17 cellular contexts compared by ENCODE assay signal in genomic region chr9:3548636-3549035, GRCh38. TPM values are rescaled to one million over a fixed set of nuclear protein-coding genes. Genes with fewer than 3 reads are reported as not detected.
DNase-seq lines count a peak whose midpoint lies in the region; ATAC-seq and TF ChIP-seq lines count a peak whose summit lies in the region.
"Had no signal": no experiment of that assay in that cellular context is flagged by ENCODE, and none has a peak within 500 bp of the region (broad histone marks: within the 10 kb centered on the region; RNA-seq: fewer than 3 reads in every experiment).

No MANE protein-coding gene starts in this region.

- no peak overlapping the region for H3K27ac ChIP-seq in SK-N-SH (ENCODE audit: low read depth in 2 of 2, low read length in 1 of 2)
- H3K27ac ChIP-seq: 22Rv1; A549; BLaER1 treated with 17β-estradiol and CSF1 and Interleukin-3, amounts not matched to agents 10 nM and 100 nM; C4-2B had no signal

- peak; percentile 6 for DNase-seq in SK-N-SH
- DNase-seq in NCI-H526 treated with DMSO at 0.1 percent for 48 hours (lab: John Stamatoyannopoulos, UW), result peak; percentile 16
- peak; percentile 65 to 73 for DNase-seq in erythroblast (lab: John Stamatoyannopoulos, UW)
- no peak for DNase-seq in natural killer cell treated with Interleukin-12 subunit alpha and Interleukin-12 subunit beta and Interleukin-15 and Interleukin-18, amount 100 ng/mL, for 72 hours (ENCODE audit: low spot score)
- DNase-seq: AML-193; Caco-2; Calu3; CD4-positive, alpha-beta T cell; CD8-positive, alpha-beta T cell; DMS79 treated with DMSO at 0.1 percent for 48 hours; GF-D8 had no signal

- H3K4me1 ChIP-seq in SK-N-SH (ENCODE audit: control insufficient read depth in 1 of 2, insufficient read depth in 2 of 2, low read depth in 1 of 2, low read length in 1 of 2), result peaks cover 0 to 3% of the 10 kb centered on the region in 2 experiments; a peak in 2 of 4 replicates
- H3K4me1 ChIP-seq: A549; BLaER1 treated with 17β-estradiol and CSF1 and Interleukin-3, amounts not matched to agents 10 nM and 100 nM; Caco-2 had no signal

- no peak overlapping the region for H3K9ac ChIP-seq in SK-N-SH
- H3K9ac ChIP-seq: BLaER1 treated with 17β-estradiol and CSF1 and Interleukin-3, amounts not matched to agents 10 nM and 100 nM had no signal

- TF ChIP-seq EP300 in SK-N-SH (IDR thresholded peaks at IDR 0.05; ENCODE audit: borderline replicate concordance in 1 of 2, low read depth in 1 of 2, low read length in 1 of 2), result no peak

- TF ChIP-seq POLR2A in erythroblast (IDR thresholded peaks at IDR 0.05; ENCODE audit: low read length), result no peak

- H3K9me2 ChIP-seq in SK-N-SH, result no peaks in the 10 kb centered on the region

- no peak overlapping the region for H2AFZ ChIP-seq in SK-N-SH (ENCODE audit: low read depth)

- H3K27me3 ChIP-seq in SK-N-SH (ENCODE audit: insufficient read depth), result no peaks in the 10 kb centered on the region
- H3K27me3 ChIP-seq: BLaER1 treated with 17β-estradiol and CSF1 and Interleukin-3, amounts not matched to agents 10 nM and 100 nM had no signal

- no peak for ATAC-seq in SK-N-SH treated with all-trans-retinoic acid at 6 μM for 48 hours
- ATAC-seq in natural killer cell treated with Interleukin-12 subunit alpha and Interleukin-12 subunit beta and Interleukin-15 and Interleukin-18, amount 100 ng/mL, for 72 hours, result no peak
- ATAC-seq: A549; CD8-positive, alpha-beta T cell had no signal

- H3F3A ChIP-seq in SK-N-SH (replicated peaks; ENCODE audit: insufficient read depth), result no peaks in the 10 kb centered on the region

- no peak overlapping the region for H3K4me3 ChIP-seq in SK-N-SH (ENCODE audit: low read depth in 2 of 2, low read length in 1 of 2)
- H3K4me3 ChIP-seq: A549; BLaER1 treated with 17β-estradiol and CSF1 and Interleukin-3, amounts not matched to agents 10 nM and 100 nM had no signal

- H4K20me1 ChIP-seq in SK-N-SH (ENCODE audit: insufficient read depth), result no peaks in the 10 kb centered on the region
- H4K20me1 ChIP-seq: BLaER1 treated with 17β-estradiol and CSF1 and Interleukin-3, amounts not matched to agents 10 nM and 100 nM had no signal

- no peaks in the 10 kb centered on the region for H3K36me3 ChIP-seq in SK-N-SH (replicated peaks in 1 of 2; ENCODE audit: control insufficient read depth in 1 of 2, insufficient read depth in 2 of 2, low read length in 1 of 2)

- no peaks in the 10 kb centered on the region for H3K27me3 Mint-ChIP-seq in natural killer cell treated with Interleukin-12 subunit alpha and Interleukin-12 subunit beta and Interleukin-15 and Interleukin-18, amount 100 ng/mL, for 72 hours
- H3K27me3 Mint-ChIP-seq: B cell; CD4-positive, alpha-beta T cell had no signal

- H3K9me3 ChIP-seq in SK-N-SH, result no peaks in the 10 kb centered on the region
- H3K9me3 ChIP-seq: A549; BLaER1 treated with 17β-estradiol and CSF1 and Interleukin-3, amounts not matched to agents 10 nM and 100 nM; Caco-2 had no signal

- no peak overlapping the region for H3K4me2 ChIP-seq in SK-N-SH
- H3K4me2 ChIP-seq: A549; BLaER1 treated with 17β-estradiol and CSF1 and Interleukin-3, amounts not matched to agents 10 nM and 100 nM had no signal

- H3K9me3 Mint-ChIP-seq in natural killer cell treated with Interleukin-12 subunit alpha and Interleukin-12 subunit beta and Interleukin-15 and Interleukin-18, amount 100 ng/mL, for 72 hours, result no peaks in the 10 kb centered on the region
- H3K9me3 Mint-ChIP-seq: CD4-positive, alpha-beta T cell; CD8-positive, alpha-beta T cell had no signal

- no peak overlapping the region for H3K27ac Mint-ChIP-seq in natural killer cell treated with Interleukin-12 subunit alpha and Interleukin-12 subunit beta and Interleukin-15 and Interleukin-18, amount 100 ng/mL, for 72 hours
- H3K27ac Mint-ChIP-seq: B cell; CD4-positive, alpha-beta T cell; CD8-positive, alpha-beta T cell had no signal

- no peak for TF ChIP-seq RAD21 in SK-N-SH (IDR thresholded peaks at IDR 0.05; ENCODE audit: low read length)

- POLR2A ChIA-PET in SK-N-SH (lab: Yijun Ruan, JAX), result interaction anchor here (1.8 kb wide), 1 partner anchor 22 kb away, joined by 7 read pairs; no protein-coding TSS in a partner anchor

- H3K79me2 ChIP-seq in SK-N-SH (ENCODE audit: insufficient read depth), result no peaks in the 10 kb centered on the region

- CTCF ChIA-PET in SK-N-SH (lab: Yijun Ruan, JAX), result no interaction called here

- no peak overlapping the region for H3K4me3 Mint-ChIP-seq in natural killer cell treated with Interleukin-12 subunit alpha and Interleukin-12 subunit beta and Interleukin-15 and Interleukin-18, amount 100 ng/mL, for 72 hours
- H3K4me3 Mint-ChIP-seq: B cell; CD4-positive, alpha-beta T cell; CD8-positive, alpha-beta T cell had no signal

- H3K4me1 Mint-ChIP-seq in natural killer cell treated with Interleukin-12 subunit alpha and Interleukin-12 subunit beta and Interleukin-15 and Interleukin-18, amount 100 ng/mL, for 72 hours (ENCODE audit: low read depth in 2 of 2), result no peaks in the 10 kb centered on the region
- H3K4me1 Mint-ChIP-seq: B cell had no signal

- 46% methylated on average over 1 of the region's 1 CpG for WGBS in SK-N-SH (ENCODE audit: low lambda C conversion rate)

- H3K36me3 Mint-ChIP-seq in natural killer cell treated with Interleukin-12 subunit alpha and Interleukin-12 subunit beta and Interleukin-15 and Interleukin-18, amount 100 ng/mL, for 72 hours, result no peaks in the 10 kb centered on the region

- TF ChIP-seq CTCF in SK-N-SH (IDR thresholded peaks at IDR 0.05), result no peak

TF ChIP-seq in SK-N-SH, 30 proteins besides CTCF, POLR2A, EP300 and RAD21 (continues in another document):
- no peak for TF ChIP-seq GATA2 (CRISPR knock-in tag; IDR thresholded peaks at IDR 0.05)
- no peak for TF ChIP-seq USF1 (IDR thresholded peaks at IDR 0.05; ENCODE audit: borderline replicate concordance, low read depth)
- no peak for TF ChIP-seq ELF1 (IDR thresholded peaks at IDR 0.05)
- no peak for TF ChIP-seq YY1 (IDR thresholded peaks at IDR 0.05; ENCODE audit: low read depth)
- TF ChIP-seq FOXJ3 (CRISPR knock-in tag; IDR thresholded peaks at IDR 0.05), result no peak
- TF ChIP-seq EZH2phosphoT487 (IDR thresholded peaks at IDR 0.05; ENCODE audit: borderline replicate concordance, low read depth), result no peak
- TF ChIP-seq CHD2 (IDR thresholded peaks at IDR 0.05; ENCODE audit: low read length, partially characterized antibody), result no peak
- TF ChIP-seq USF2 (IDR thresholded peaks at IDR 0.05; ENCODE audit: borderline replicate concordance, low read depth, low read length), result no peak
- TF ChIP-seq RCOR1 (IDR thresholded peaks at IDR 0.05; ENCODE audit: low read length), result no peak
- no peak for TF ChIP-seq FOXM1 (IDR thresholded peaks at IDR 0.05; ENCODE audit: low read depth)
- TF ChIP-seq FOSL2 (IDR thresholded peaks at IDR 0.05; ENCODE audit: borderline replicate concordance, low read depth), result no peak
- TF ChIP-seq RFX5 (IDR thresholded peaks at IDR 0.05; ENCODE audit: low read length), result no peak

TF ChIP-seq in SK-N-SH treated with all-trans-retinoic acid at 6 μM for 48 hours, 23 proteins besides CTCF, POLR2A, EP300 and RAD21 (continues in another document):
- TF ChIP-seq ISL1 (CRISPR knock-in tag; IDR thresholded peaks at IDR 0.05), result no peak
- no peak for TF ChIP-seq POU6F1 (CRISPR knock-in tag; IDR thresholded peaks at IDR 0.05; ENCODE audit: borderline replicate concordance, low read depth)
- no peak for TF ChIP-seq BACH2 (CRISPR knock-in tag; IDR thresholded peaks at IDR 0.05; ENCODE audit: borderline replicate concordance)
- TF ChIP-seq SNAI2 (CRISPR knock-in tag; IDR thresholded peaks at IDR 0.05), result no peak
- no peak for TF ChIP-seq PPARA (CRISPR knock-in tag; IDR thresholded peaks at IDR 0.05; ENCODE audit: borderline replicate concordance)
- TF ChIP-seq ZNF8 (CRISPR knock-in tag; IDR thresholded peaks at IDR 0.05), result no peak
- TF ChIP-seq PATZ1 (CRISPR knock-in tag; IDR thresholded peaks at IDR 0.05; ENCODE audit: borderline replicate concordance), result no peak
- no peak for TF ChIP-seq TCF4 (CRISPR knock-in tag; IDR thresholded peaks at IDR 0.05; ENCODE audit: borderline replicate concordance)

RNA-seq across cellular contexts. Expression of gene RFX3, which starts 22.8 kb away (rescaled TPM):
- 1.7 and 2.1 TPM in 2 replicates for polyA plus RNA-seq in SK-N-SH (2012; rRNA removed)
- 1.0 and 1.5 TPM in 2 replicates for polyA plus RNA-seq in SK-N-SH (2012; cell fraction: cytosol; rRNA removed)
- polyA plus RNA-seq in SK-N-SH (2012; cell fraction: nucleus; rRNA removed), result 2.6 and 5.5 TPM in 2 replicates
- total RNA-seq in natural killer cell treated with Interleukin-12 subunit alpha and Interleukin-12 subunit beta and Interleukin-15 and Interleukin-18, amount 100 ng/mL, for 72 hours, result 10 to 100 TPM; 17.2 to 22.5 TPM
